Comparison of ENCODE assay signal across 17 cellular contexts in the genomic region with DNA sequence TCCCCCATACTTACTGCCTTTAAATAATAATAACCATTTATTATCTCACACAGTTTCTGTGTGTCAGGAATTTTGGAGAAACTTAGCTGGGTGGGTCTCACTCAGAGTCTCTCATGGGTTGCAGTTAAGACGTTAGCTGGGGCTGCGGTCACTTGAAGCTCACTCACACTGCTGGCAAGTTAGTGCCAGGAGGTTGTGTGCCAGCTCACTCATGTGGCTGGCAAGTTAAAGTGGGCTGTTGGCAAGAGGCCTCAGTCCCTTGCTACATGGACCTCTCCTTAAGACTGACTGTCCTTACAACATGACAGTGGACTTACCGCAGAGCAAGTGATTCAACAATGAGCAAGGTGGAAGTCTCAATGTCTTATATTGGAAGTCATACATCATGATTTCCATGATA.
"Had no signal": no experiment of that assay in that cellular context is flagged by ENCODE, and none has a peak within 500 bp of the region (broad histone marks: within the 10 kb centered on the region; RNA-seq: fewer than 3 reads in every experiment).

No MANE protein-coding gene starts in this region.

- H3K79me2 ChIP-seq: hepatocyte had no signal

- H2AFZ ChIP-seq: hepatocyte had no signal

- ATAC-seq: foreskin keratinocyte, gastroesophageal sphincter, heart left ventricle, left cardiac atrium, left lung, left ventricle myocardium superior, mucosa of descending colon had no signal

- H3K4me2 ChIP-seq: hepatocyte had no signal

- H3K4me3 ChIP-seq: coronary artery, dorsolateral prefrontal cortex, esophagus muscularis mucosa, gastroesophageal sphincter, heart left ventricle, hepatocyte, left lung, lower lobe of right lung, mucosa of descending colon had no signal

- H3K9me3 ChIP-seq: esophagus muscularis mucosa, gastroesophageal sphincter, heart left ventricle, left lung, lower lobe of right lung, mucosa of descending colon had no signal

- H3K27me3 ChIP-seq: dorsolateral prefrontal cortex, esophagus muscularis mucosa, foreskin keratinocyte, gastroesophageal sphincter, heart left ventricle, hepatocyte, left lung had no signal

- H3K27ac ChIP-seq: coronary artery, dorsolateral prefrontal cortex, esophagus muscularis mucosa, foreskin keratinocyte, gastroesophageal sphincter, heart left ventricle, hepatocyte, left lung, lower lobe of right lung had no signal

- DNase-seq: dermis blood vessel endothelial cell; dorsolateral prefrontal cortex; effector CD4-positive, alpha-beta T cell; effector memory CD4-positive, alpha-beta T cell; foreskin keratinocyte; heart left ventricle; hypothalamus; left cardiac atrium; left lung; left ventricle myocardium superior; lower lobe of right lung; mesenchymal stem cell; mucosa of descending colon had no signal

- H3K4me1 ChIP-seq: esophagus muscularis mucosa, foreskin keratinocyte, gastroesophageal sphincter, heart left ventricle, left lung, lower lobe of right lung had no signal

- H3K36me3 ChIP-seq: esophagus muscularis mucosa, gastroesophageal sphincter, heart left ventricle, left lung, lower lobe of right lung had no signal
